ENCODE assay signal across 23 cellular contexts in the genomic region with DNA sequence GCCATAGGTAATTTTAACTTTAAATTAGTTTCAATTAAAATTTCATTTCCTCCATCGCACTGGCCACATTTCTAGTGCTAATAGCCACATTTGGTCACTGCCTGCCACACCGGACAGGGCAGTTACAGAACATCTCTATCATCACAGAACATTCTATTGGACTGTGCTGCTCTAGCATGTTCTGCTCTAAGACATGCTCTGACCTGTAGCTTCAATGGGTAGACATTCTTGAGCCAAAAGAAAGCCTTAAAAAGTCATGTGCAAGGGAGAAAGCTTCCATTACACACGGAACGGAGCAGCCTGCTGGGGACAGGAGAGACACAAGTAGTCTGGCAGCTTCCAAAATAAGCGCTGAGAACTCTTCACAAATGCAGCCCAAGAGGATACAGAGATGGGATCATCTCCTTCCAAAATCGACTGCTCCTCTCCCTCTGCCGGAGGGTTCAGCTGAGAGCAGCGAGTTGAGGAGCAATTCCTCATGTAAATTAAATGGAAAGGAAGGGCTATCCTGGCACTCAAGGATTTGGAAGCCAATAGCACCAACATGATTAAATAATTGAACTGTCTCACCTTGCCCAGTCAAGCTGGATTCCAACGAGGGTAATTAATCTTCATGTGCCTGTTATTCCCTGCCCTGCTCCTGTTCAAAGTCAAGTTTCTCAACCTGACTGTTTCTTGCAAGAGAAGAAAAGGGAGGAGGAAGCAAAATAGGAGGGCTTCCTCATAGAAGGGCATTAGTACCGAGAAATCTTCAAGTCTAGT.
DNase-seq lines count a peak whose midpoint lies in the region; ATAC-seq and TF ChIP-seq lines count a peak whose summit lies in the region.
"Had no signal": no experiment of that assay in that cellular context is flagged by ENCODE, and none has a peak within 500 bp of the region (broad histone marks: within the 10 kb centered on the region; RNA-seq: fewer than 3 reads in every experiment).

No MANE protein-coding gene starts in this region.

- H3K4me1 Mint-ChIP-seq in MCF 10A (ENCODE audit: insufficient read depth, unreplicated experiment), result peaks cover 6% of the 10 kb centered on the region
- H3K4me1 Mint-ChIP-seq: CD4-positive, CD25-positive, alpha-beta regulatory T cell had no signal

- no peak for TF ChIP-seq POLR2A in breast epithelium (IDR thresholded peaks at IDR 0.05)
- TF ChIP-seq POLR2A in prostate gland (IDR thresholded peaks at IDR 0.05), result no peak

- DNase-seq in breast epithelium (ENCODE audit: low spot score in 2 of 2) (peak in 1 of 2 donors; percentile 20), MCF 10A (ENCODE audit: unreplicated experiment) (no peak), epithelial cell of esophagus (ENCODE audit: low read depth) (peak; percentile 51), prostate gland (ENCODE audit: low spot score) (peak; percentile 17), NCI-H2171 (lab: John Stamatoyannopoulos, UW) (no peak)
- DNase-seq: 8988T; ACHN; CD4-positive, CD25-positive, alpha-beta regulatory T cell; GM23248; HFFc6; NCI-H1092 treated with DMSO at 0.1 percent for 48 hours; NCI-H1436; NCI-H187; NCI-H446; NCI-H526; PC-9; SJCRH30 had no signal

- H3K9me3 Mint-ChIP-seq in MCF 10A (ENCODE audit: unreplicated experiment), result no peaks in the 10 kb centered on the region
- H3K9me3 Mint-ChIP-seq: HFFc6 had no signal

- intact Hi-C loops in breast epithelium (cut with DNase I; ENCODE audit: low total_unique reads), result no loop called here
- intact Hi-C loops in MCF 10A (cut with micrococcal nuclease), result no loop called here
- intact Hi-C loops in prostate gland (cut with DNase I), result loop anchor here (5.0 kb wide), 1 partner anchor 592 kb away; no protein-coding TSS in a partner anchor

- H3K9me3 ChIP-seq in breast epithelium (no peaks in the 10 kb centered on the region), prostate gland (no peaks in the 10 kb centered on the region)
- H3K9me3 ChIP-seq: HAP-1, SJCRH30 had no signal

- H3K27ac ChIP-seq in breast epithelium (peak overlapping the region; percentile 13 to 48), prostate gland (no peak overlapping the region)
- H3K27ac ChIP-seq: GM23248, KMS-11, PC-9, SJCRH30 had no signal

- TF ChIP-seq CTCF in breast epithelium (IDR thresholded peaks at IDR 0.05) (no peak), MCF 10A (IDR thresholded peaks at IDR 0.05; ENCODE audit: unreplicated experiment) (no peak), epithelial cell of esophagus (IDR thresholded peaks at IDR 0.05; ENCODE audit: insufficient read depth, low read depth, low read length, missing control alignments) (no peak), prostate gland (IDR thresholded peaks at IDR 0.05) (no peak)

- no peak overlapping the region for H3K27ac Mint-ChIP-seq in MCF 10A (ENCODE audit: low read depth, unreplicated experiment)
- H3K27ac Mint-ChIP-seq: HFFc6 had no signal

- no peaks in the 10 kb centered on the region for H3K4me1 ChIP-seq in breast epithelium
- no peaks in the 10 kb centered on the region for H3K4me1 ChIP-seq in prostate gland (replicated peaks)
- H3K4me1 ChIP-seq: HAP-1 had no signal

- H3K27me3 ChIP-seq in breast epithelium (no peaks in the 10 kb centered on the region), prostate gland (replicated peaks; ENCODE audit: insufficient read depth) (no peaks in the 10 kb centered on the region)
- H3K27me3 ChIP-seq: SJCRH30 had no signal

- H3K36me3 ChIP-seq in breast epithelium (no peaks in the 10 kb centered on the region), prostate gland (no peaks in the 10 kb centered on the region)
- H3K36me3 ChIP-seq: HAP-1, SJCRH30 had no signal

- POLR2A ChIA-PET in MCF 10A (lab: Yijun Ruan, JAX), result interaction anchor here (0.6 to 1.3 kb wide), 2 partner anchors 588 to 871 kb away, joined by 3 read pairs; no protein-coding TSS in a partner anchor

- H3K4me3 ChIP-seq in breast epithelium, result no peak overlapping the region
- no peak overlapping the region for H3K4me3 ChIP-seq in epithelial cell of esophagus (ENCODE audit: low read length)
- no peak overlapping the region for H3K4me3 ChIP-seq in prostate gland
- H3K4me3 ChIP-seq: GM23248, HAP-1, PC-9, SJCRH30 had no signal

- BruUV-seq in MCF 10A (replicated peaks; lab: Mats Ljungman, UMichigan), result no TSS peak

- WGBS in prostate gland, result 61% methylated on average over 10 of the region's 10 CpGs

- peaks cover 10% of the 10 kb centered on the region for H3K27me3 Mint-ChIP-seq in MCF 10A (ENCODE audit: insufficient read depth, unreplicated experiment)

- H3K36me3 Mint-ChIP-seq in MCF 10A (ENCODE audit: insufficient read depth, unreplicated experiment), result no peaks in the 10 kb centered on the region
- H3K36me3 Mint-ChIP-seq: CD4-positive, CD25-positive, alpha-beta regulatory T cell had no signal

- CTCF ChIA-PET in MCF 10A (lab: Yijun Ruan, JAX), result interaction anchor here (0.5 to 4.6 kb wide), 12 partner anchors 11 to 859 kb away, joined by 3 to 36 read pairs (median 4); no protein-coding TSS in a partner anchor

- no peak overlapping the region for H3K4me3 Mint-ChIP-seq in MCF 10A (ENCODE audit: unreplicated experiment)
- H3K4me3 Mint-ChIP-seq: CD4-positive, CD25-positive, alpha-beta regulatory T cell; HFFc6 had no signal

- no peak for ATAC-seq in GM19463 (IDR thresholded peaks at IDR 0.05; ENCODE audit: unreplicated experiment)
- ATAC-seq in GM18511 (IDR thresholded peaks at IDR 0.05; ENCODE audit: unreplicated experiment), result no peak
- ATAC-seq: Right ventricle myocardium inferior, SK-N-SH treated with all-trans-retinoic acid at 6 μM for 48 hours had no signal

Comparison
In these comparisons a context has a peak if more than half of its experiments do, and no peak if none do; other contexts are left out.
1. DNase-seq: peak in epithelial cell of esophagus (single experiment) and prostate gland (single experiment); none in MCF 10A (single experiment) and NCI-H2171 (single experiment).
2. H3K27ac ChIP-seq: peak in breast epithelium (2 of 2); none in prostate gland (0 of 2).